Comparison of ENCODE assay signal across 24 cellular contexts in genomic region chr2:181176540-181176939, GRCh38.
"Had no signal": no experiment of that assay in that cellular context is flagged by ENCODE, and none has a peak within 500 bp of the region (broad histone marks: within the 10 kb centered on the region; RNA-seq: fewer than 3 reads in every experiment).

No MANE protein-coding gene starts in this region.

- ATAC-seq: gastroesophageal sphincter; heart right ventricle; stimulated activated naive CD8-positive, alpha-beta T cell treated with anti-CD3 and anti-CD28 coated beads, Interleukin-15, Interleukin-2, amounts not matched to agents 100 U/mL and 50 U/mL, for 24 hours had no signal

- DNase-seq: activated CD4-positive, alpha-beta T cell treated with anti-CD3 and anti-CD28 coated beads, Interleukin-2, amount 50 U/mL, for 48 hours; activated CD8-positive, alpha-beta memory T cell treated with anti-CD3 and anti-CD28 coated beads, Interleukin-2, amount 50 U/mL, for 48 hours; activated gamma-delta T cell; activated naive CD8-positive, alpha-beta T cell treated with anti-CD3 and anti-CD28 coated beads for 36 hours; activated T-cell treated with anti-CD3 and anti-CD28 coated beads, Interleukin-2, amount 50 U/mL, for 48 hours; amniotic stem cell; dorsolateral prefrontal cortex; endodermal cell; heart right ventricle; left ventricle myocardium inferior; mammary epithelial cell; naive B cell; stimulated activated CD4-positive, alpha-beta T cell treated with anti-CD3 and anti-CD28 coated beads, Interleukin-12 subunit alpha, Interleukin-12 subunit beta, amount 100 ng/mL, for 4 hours; stimulated activated CD4-positive, alpha-beta T cell treated with anti-CD3 and anti-CD28 coated beads, Interleukin-1b, Interleukin-23, amount 100 ng/mL, for 48 hours; stimulated activated naive CD8-positive, alpha-beta T cell treated with anti-CD3 and anti-CD28 coated beads, Interleukin-15, Interleukin-2, amounts not matched to agents 100 U/mL and 50 U/mL, for 24 hours; substantia nigra; tibial artery had no signal

- H3K4me3 ChIP-seq: cardiac muscle cell, dorsolateral prefrontal cortex, gastroesophageal sphincter, heart right ventricle, left ventricle myocardium inferior, right atrium auricular region, tibial artery had no signal

- FAIRE-seq: TTC549 had no signal

- H3K36me3 Mint-ChIP-seq: naive B cell had no signal

- H3K4me3 Mint-ChIP-seq: activated naive CD8-positive, alpha-beta T cell treated with anti-CD3 and anti-CD28 coated beads for 36 hours; endodermal cell; naive B cell; neural crest cell; T-helper 1 cell treated with Interleukin-12 subunit alpha and Interleukin-12 subunit beta and Interleukin-4 antibody, amounts not matched to agents 30 μg/mL and 1 μg/mL, for 36 hours had no signal

- H3K4me1 Mint-ChIP-seq: endodermal cell, naive B cell, neural crest cell had no signal

- H3K27ac Mint-ChIP-seq: activated naive CD8-positive, alpha-beta T cell treated with anti-CD3 and anti-CD28 coated beads for 36 hours; endodermal cell; progenitor cell of endocrine pancreas; T-helper 1 cell treated with Interleukin-12 subunit alpha and Interleukin-12 subunit beta and Interleukin-4 antibody, amounts not matched to agents 30 μg/mL and 1 μg/mL, for 36 hours had no signal

- H3K27me3 Mint-ChIP-seq: activated naive CD8-positive, alpha-beta T cell treated with anti-CD3 and anti-CD28 coated beads for 36 hours; naive B cell; progenitor cell of endocrine pancreas had no signal

- H3K9me3 Mint-ChIP-seq: endodermal cell, naive B cell, neural crest cell had no signal
